In the genomic region with DNA sequence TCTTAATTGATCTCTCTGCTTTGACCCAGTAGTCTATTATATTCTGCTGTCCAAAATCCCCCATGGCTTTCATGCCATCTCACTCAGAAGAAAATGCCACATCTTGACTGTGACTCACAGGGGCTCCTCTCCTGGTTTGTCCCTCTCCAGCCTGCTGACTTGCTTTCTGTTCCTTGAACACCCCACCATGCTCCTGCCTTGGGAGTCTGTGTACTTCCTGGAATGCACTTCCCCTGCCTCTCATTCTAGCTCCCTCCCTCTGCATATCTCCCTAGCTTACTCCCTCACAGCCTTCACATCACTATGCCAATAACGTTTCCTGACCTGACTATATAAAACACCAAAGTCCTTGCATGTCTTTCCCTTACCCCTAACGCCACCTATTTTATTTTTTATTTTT, we compare ENCODE assay signal across 19 cellular contexts.
DNase-seq lines count a peak whose midpoint lies in the region; ATAC-seq and TF ChIP-seq lines count a peak whose summit lies in the region.
"Had no signal": no experiment of that assay in that cellular context is flagged by ENCODE, and none has a peak within 500 bp of the region (broad histone marks: within the 10 kb centered on the region; RNA-seq: fewer than 3 reads in every experiment).

No MANE protein-coding gene starts in this region.

- no peak for TF ChIP-seq EP300 in SK-N-SH (IDR thresholded peaks at IDR 0.05; ENCODE audit: borderline replicate concordance in 1 of 2, low read depth in 1 of 2, low read length in 1 of 2)

- H3K27ac ChIP-seq in heart left ventricle = peak overlapping the region in 10 of 12 donors; percentile 0 to 72 (median 57)
- H3K27ac ChIP-seq in SK-N-SH (ENCODE audit: low read depth in 2 of 2, low read length in 1 of 2) = peak overlapping the region in 1 of 2 experiments; percentile 73; a peak in 2 of 4 replicates
- peak overlapping the region in 6 of 8 donors; percentile 35 to 65 (median 60) for H3K27ac ChIP-seq in spleen
- H3K27ac ChIP-seq in hepatocyte = no peak overlapping the region
- H3K27ac ChIP-seq: A549, cardiac muscle cell, HL-60, prostate gland had no signal

- H3F3A ChIP-seq in SK-N-SH (replicated peaks; ENCODE audit: insufficient read depth) = no peaks in the 10 kb centered on the region

- POLR2A ChIA-PET in SK-N-SH (lab: Yijun Ruan, JAX) = no interaction called here

- H2AFZ ChIP-seq in SK-N-SH (ENCODE audit: low read depth) = no peak overlapping the region
- no peak overlapping the region for H2AFZ ChIP-seq in hepatocyte

- no peak for TF ChIP-seq RAD21 in SK-N-SH (IDR thresholded peaks at IDR 0.05; ENCODE audit: low read length)

- H3K36me3 ChIP-seq in heart left ventricle (no peaks in the 10 kb centered on the region), SK-N-SH (replicated peaks in 1 of 2; ENCODE audit: control insufficient read depth in 1 of 2, insufficient read depth in 2 of 2, low read length in 1 of 2) (no peaks in the 10 kb centered on the region), spleen (no peaks in the 10 kb centered on the region), hepatocyte (replicated peaks; ENCODE audit: insufficient read depth, low read depth) (no peaks in the 10 kb centered on the region)
- H3K36me3 ChIP-seq: cardiac muscle cell, prostate gland had no signal

- peak in 1 of 4 donors; percentile 41 for ATAC-seq in heart left ventricle
- ATAC-seq in Right ventricle myocardium superior (ENCODE audit: poor library complexity) = no peak
- no peak for ATAC-seq in GM21515 (IDR thresholded peaks at IDR 0.05; ENCODE audit: unreplicated experiment)
- ATAC-seq: A549 had no signal

- no peak overlapping the region for H3K4me3 ChIP-seq in heart left ventricle
- H3K4me3 ChIP-seq in SK-N-SH (ENCODE audit: low read depth in 2 of 2, low read length in 1 of 2) = no peak overlapping the region
- H3K4me3 ChIP-seq in fibroblast of the aortic adventitia (ENCODE audit: low read depth, low read length) = no peak overlapping the region
- no peak overlapping the region for H3K4me3 ChIP-seq in spleen
- no peak overlapping the region for H3K4me3 ChIP-seq in hepatocyte
- H3K4me3 ChIP-seq: A549, cardiac muscle cell, prostate gland had no signal

- peak overlapping the region; percentile 34; the same call in 1 of the 2 replicates for H3K4me2 ChIP-seq in SK-N-SH
- H3K4me2 ChIP-seq in hepatocyte = no peak overlapping the region
- H3K4me2 ChIP-seq: A549 had no signal

- H3K4me1 ChIP-seq in heart left ventricle (peaks cover 13 to 26% (median 22%) of the 10 kb centered on the region in 12 donors), SK-N-SH (ENCODE audit: control insufficient read depth in 1 of 2, insufficient read depth in 2 of 2, low read depth in 1 of 2, low read length in 1 of 2) (peaks cover 3 to 13% of the 10 kb centered on the region in 2 experiments; a peak in 3 of 4 replicates), spleen (peaks cover 0 to 19% (median 10%) of the 10 kb centered on the region in 6 donors), hepatocyte (ENCODE audit: insufficient read depth) (no peaks in the 10 kb centered on the region)
- H3K4me1 ChIP-seq: A549, prostate gland had no signal

- no peak for DNase-seq in heart left ventricle
- DNase-seq in Right ventricle myocardium superior = no peak
- no peak for DNase-seq in SK-N-SH
- peak; percentile 16 for DNase-seq in fibroblast of the aortic adventitia (ENCODE audit: low read depth)
- no peak for DNase-seq in spleen
- no peak for DNase-seq in hepatocyte (ENCODE audit: low spot score)
- no peak for DNase-seq in activated CD4-positive, alpha-beta T cell treated with anti-CD3 and anti-CD28 coated beads, Interleukin-2, amount 50 U/mL, for 4 hours
- DNase-seq: activated naive CD4-positive, alpha-beta T cell treated with anti-CD3 and anti-CD28 coated beads for 36 hours; Karpas-422; naive B cell; NCI-H1930; NCI-H524; substantia nigra; T-helper 1 cell had no signal

- no peak for TF ChIP-seq CTCF in heart left ventricle (IDR thresholded peaks at IDR 0.05)
- no peak for TF ChIP-seq CTCF in SK-N-SH (IDR thresholded peaks at IDR 0.05)
- no peak for TF ChIP-seq CTCF in fibroblast of the aortic adventitia (IDR thresholded peaks at IDR 0.05; ENCODE audit: insufficient read depth, low read length)
- no peak for TF ChIP-seq CTCF in spleen (IDR thresholded peaks at IDR 0.05 in 8 of 11, conservative IDR thresholded peaks at IDR 0.05 in 3 of 11)
- no peak for TF ChIP-seq CTCF in hepatocyte (IDR thresholded peaks at IDR 0.05; ENCODE audit: poor library complexity)

- intact Hi-C loops in heart left ventricle (cut with DNase I) (loop anchor here in 2 of 10 donors (5.0 kb wide), 2 partner anchors 47 to 57 kb away; no protein-coding TSS in a partner anchor), Right ventricle myocardium superior (cut with DNase I) (no loop called here), spleen (cut with DNase I; ENCODE audit: low total_unique reads) (no loop called here)

- H3K79me2 ChIP-seq in SK-N-SH (ENCODE audit: insufficient read depth) (no peaks in the 10 kb centered on the region), hepatocyte (no peaks in the 10 kb centered on the region)

- H3K27me3 ChIP-seq in heart left ventricle = no peaks in the 10 kb centered on the region
- H3K27me3 ChIP-seq in SK-N-SH (ENCODE audit: insufficient read depth) = no peaks in the 10 kb centered on the region
- H3K27me3 ChIP-seq in spleen (replicated peaks in 1 of 7) = no peaks in the 10 kb centered on the region
- H3K27me3 ChIP-seq in hepatocyte = no peaks in the 10 kb centered on the region
- H3K27me3 ChIP-seq: cardiac muscle cell had no signal

- H3K9ac ChIP-seq in SK-N-SH = no peak overlapping the region

- H3K9me2 ChIP-seq in SK-N-SH (no peaks in the 10 kb centered on the region), hepatocyte (replicated peaks; ENCODE audit: insufficient read depth) (no peaks in the 10 kb centered on the region)

- CTCF ChIA-PET in SK-N-SH (lab: Yijun Ruan, JAX) = no interaction called here

- 60 to 73% (median 65%) methylated on average over 2 of the region's 2 CpGs for WGBS in heart left ventricle, 4 donors
- 91% methylated on average over 2 of the region's 2 CpGs for WGBS in SK-N-SH (ENCODE audit: low lambda C conversion rate)
- WGBS in spleen, 5 donors = 45 to 73% (median 58%) methylated on average over 2 of the region's 2 CpGs
- 79% methylated on average over 2 of the region's 2 CpGs for WGBS in hepatocyte (ENCODE audit: low lambda C conversion rate, missing lambda C conversion rate)

- H3K9me3 ChIP-seq in heart left ventricle (no peaks in the 10 kb centered on the region), SK-N-SH (no peaks in the 10 kb centered on the region), spleen (no peaks in the 10 kb centered on the region), hepatocyte (ENCODE audit: low read depth) (no peaks in the 10 kb centered on the region)
- H3K9me3 ChIP-seq: A549, prostate gland had no signal

- H4K20me1 ChIP-seq in SK-N-SH (ENCODE audit: insufficient read depth) (no peaks in the 10 kb centered on the region), hepatocyte (ENCODE audit: insufficient read depth, poor library complexity, severe bottlenecking) (no peaks in the 10 kb centered on the region)

- TF ChIP-seq POLR2A in heart left ventricle (IDR thresholded peaks at IDR 0.05) (no peak), spleen (IDR thresholded peaks at IDR 0.05) (no peak)

TF ChIP-seq in SK-N-SH, 30 proteins besides CTCF, POLR2A, EP300 and RAD21:
- TF ChIP-seq TEAD4 (IDR thresholded peaks at IDR 0.05; ENCODE audit: borderline replicate concordance, insufficient read depth) = no peak
